Comparison of ENCODE assay signal across 17 cellular contexts in the genomic region with DNA sequence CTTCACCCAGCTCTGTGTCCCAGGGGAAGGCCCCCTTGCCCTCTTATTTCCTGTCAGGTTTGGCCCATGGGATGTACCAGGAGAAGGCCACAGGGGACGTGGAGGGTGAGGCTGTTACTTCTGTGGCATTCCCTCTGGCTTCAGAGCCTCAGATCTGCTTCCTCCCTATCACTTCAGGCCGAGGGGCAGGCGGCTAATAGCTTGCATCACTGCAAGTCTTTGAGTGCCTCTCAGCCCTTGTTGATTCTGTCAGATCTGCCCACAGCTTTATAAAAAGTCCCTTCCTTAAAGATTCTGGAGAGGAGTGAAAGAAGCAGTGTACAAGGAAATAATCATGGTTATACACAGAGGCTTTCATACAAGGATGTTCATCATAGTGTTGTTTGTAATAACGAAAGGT.
DNase-seq lines count a peak whose midpoint lies in the region; ATAC-seq, FAIRE-seq and TF ChIP-seq lines count a peak whose summit lies in the region.
"Had no signal": no experiment of that assay in that cellular context is flagged by ENCODE, and none has a peak within 500 bp of the region (broad histone marks: within the 10 kb centered on the region; RNA-seq: fewer than 3 reads in every experiment).

No MANE protein-coding gene starts in this region.

- H3K27ac ChIP-seq in lung (ENCODE audit: low read depth in 1 of 2, low read length in 1 of 2), result no peak overlapping the region
- H3K27ac ChIP-seq in upper lobe of right lung, result no peak overlapping the region
- no peak overlapping the region for H3K27ac ChIP-seq in suprapubic skin
- H3K27ac ChIP-seq: HL-60, KMS-11 had no signal

- H3K36me3 ChIP-seq in lung (ENCODE audit: control insufficient read depth in 2 of 2, insufficient read depth in 2 of 2, low read length in 2 of 2), result no peaks in the 10 kb centered on the region
- H3K36me3 ChIP-seq in upper lobe of right lung, result no peaks in the 10 kb centered on the region
- no peaks in the 10 kb centered on the region for H3K36me3 ChIP-seq in suprapubic skin
- H3K36me3 ChIP-seq: BE2C, HAP-1 had no signal

- H3K9me3 ChIP-seq in lung (ENCODE audit: control insufficient read depth in 2 of 2, insufficient read depth in 1 of 2, low read length in 1 of 2), result no peaks in the 10 kb centered on the region
- H3K9me3 ChIP-seq in upper lobe of right lung, result no peaks in the 10 kb centered on the region
- H3K9me3 ChIP-seq in suprapubic skin, result no peaks in the 10 kb centered on the region
- H3K9me3 ChIP-seq: BE2C, HAP-1 had no signal

- H3K4me3 ChIP-seq in lung, result no peak overlapping the region
- no peak overlapping the region for H3K4me3 ChIP-seq in upper lobe of right lung
- H3K4me3 ChIP-seq in suprapubic skin, result no peak overlapping the region
- H3K4me3 ChIP-seq: HAP-1 had no signal

- no peak for ATAC-seq in lung (ENCODE audit: insufficient read depth, low FRiP score)
- peak; percentile 61 for ATAC-seq in upper lobe of right lung
- ATAC-seq in HG02588 (IDR thresholded peaks at IDR 0.05; ENCODE audit: unreplicated experiment), result no peak

- 54 to 60% methylated on average over 4 of the region's 4 CpGs for WGBS in lung, 2 donors
- 73% methylated on average over 4 of the region's 4 CpGs for WGBS in suprapubic skin

- intact Hi-C loops in upper lobe of right lung (cut with DNase I), result no loop called here

- peak; percentile 43 for FAIRE-seq in islet of Langerhans (lab: Jason Lieb, UNC)
- FAIRE-seq in D721Med (lab: Jason Lieb, UNC), result no peak
- FAIRE-seq: A204.1 had no signal

- no peak for TF ChIP-seq EP300 in suprapubic skin (IDR thresholded peaks at IDR 0.05)

- TF ChIP-seq POLR2A in suprapubic skin (IDR thresholded peaks at IDR 0.05), result no peak

- peak; percentile 71 for DNase-seq in DMS79 treated with DMSO at 0.1 percent for 48 hours (lab: John Stamatoyannopoulos, UW)
- DNase-seq in lung (ENCODE audit: low spot score), result peak; percentile 52
- DNase-seq in upper lobe of right lung, result no peak
- no peak for DNase-seq in suprapubic skin (ENCODE audit: low spot score in 2 of 2)
- no peak for DNase-seq in D721Med (ENCODE audit: insufficient read length, low spot score)
- no peak for DNase-seq in amygdala (lab: John Stamatoyannopoulos, UW)
- DNase-seq: ACHN; BE2C; CD4-positive, alpha-beta memory T cell; GDM1; GOT3 had no signal

- H3K27me3 ChIP-seq in lung (ENCODE audit: control insufficient read depth, insufficient read depth), result no peaks in the 10 kb centered on the region
- H3K27me3 ChIP-seq in upper lobe of right lung, result no peaks in the 10 kb centered on the region
- no peaks in the 10 kb centered on the region for H3K27me3 ChIP-seq in suprapubic skin
- H3K27me3 ChIP-seq: BE2C had no signal

- H3K4me1 ChIP-seq in lung (ENCODE audit: control insufficient read depth in 2 of 2, insufficient read depth in 2 of 2, low read length in 2 of 2) (peaks cover 0 to 2% of the 10 kb centered on the region in 2 donors), upper lobe of right lung (peaks cover 6% of the 10 kb centered on the region), suprapubic skin (no peaks in the 10 kb centered on the region)
- H3K4me1 ChIP-seq: BE2C, HAP-1 had no signal

- TF ChIP-seq CTCF in lung (IDR thresholded peaks at IDR 0.05; ENCODE audit: control extremely low read depth, extremely low read depth) (no peak), upper lobe of right lung (IDR thresholded peaks at IDR 0.05) (no peak), suprapubic skin (IDR thresholded peaks at IDR 0.05) (no peak), D721Med (IDR thresholded peaks at IDR 0.05; ENCODE audit: insufficient read depth, missing control alignments) (no peak)

Comparison
In these comparisons a context has a peak if more than half of its experiments do, and no peak if none do; other contexts are left out.
1. DNase-seq: peak in DMS79 treated with DMSO at 0.1 percent for 48 hours (single experiment) and lung (single experiment); none in upper lobe of right lung (single experiment), suprapubic skin (0 of 2), D721Med (single experiment) and amygdala (0 of 56).